ENCODE assay signal across 17 cellular contexts in the genomic region with DNA sequence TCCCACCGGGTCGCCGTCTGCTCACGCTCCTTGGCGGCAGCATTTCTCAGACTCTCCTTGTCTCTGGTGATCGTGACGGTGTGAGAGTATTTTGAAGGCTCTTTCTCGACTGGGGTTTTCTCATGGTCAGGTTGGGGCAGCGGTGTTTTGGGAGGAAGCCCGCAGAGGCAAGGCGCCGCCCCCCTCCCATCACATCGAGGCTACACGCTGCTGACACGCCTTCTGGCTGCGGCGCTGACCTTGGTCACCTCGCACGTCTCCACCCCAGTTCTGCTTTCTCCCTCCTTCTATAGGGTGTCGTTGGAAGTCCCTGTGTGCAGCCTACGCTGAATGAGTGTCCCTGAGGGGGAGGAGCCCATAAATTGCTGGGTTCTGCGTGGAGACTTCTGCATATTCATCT. TPM values are rescaled to one million over a fixed set of nuclear protein-coding genes. Genes with fewer than 3 reads are reported as not detected.
DNase-seq lines count a peak whose midpoint lies in the region; ATAC-seq and TF ChIP-seq lines count a peak whose summit lies in the region.
"Had no signal": no experiment of that assay in that cellular context is flagged by ENCODE, and none has a peak within 500 bp of the region (broad histone marks: within the 10 kb centered on the region; RNA-seq: fewer than 3 reads in every experiment).

No MANE protein-coding gene starts in this region.

- H3K36me3 Mint-ChIP-seq in CD4-positive, alpha-beta T cell (ENCODE audit: low read depth) = peaks cover 5% of the 10 kb centered on the region
- H3K36me3 Mint-ChIP-seq in activated T-helper 2 cell treated with anti-CD3 and anti-CD28 coated beads, Interferon-gamma antibody, Interleukin-2, Interleukin-4, amounts not matched to agents 10 μg/mL and 5 μg/mL and 100 μg/mL, durations not matched to agents 14 hours and 24 hours and 36 hours (ENCODE audit: low read depth) = no peaks in the 10 kb centered on the region
- H3K36me3 Mint-ChIP-seq in natural killer cell = no peaks in the 10 kb centered on the region

- POLR2A ChIA-PET in CD4-positive, alpha-beta T cell (lab: Charles Lee) = interaction anchor here (1.1 kb wide), 1 partner anchor 82 kb away, joined by 4 read pairs; no protein-coding TSS in a partner anchor

- CTCF ChIA-PET in CD4-positive, alpha-beta T cell (lab: Charles Lee) = no interaction called here

- peaks cover 4% of the 10 kb centered on the region for H3K27me3 ChIP-seq in CD4-positive, alpha-beta T cell (ENCODE audit: control insufficient read depth, insufficient read depth, low read length)

- H3K27ac Mint-ChIP-seq in CD4-positive, alpha-beta T cell = no peak overlapping the region
- no peak overlapping the region for H3K27ac Mint-ChIP-seq in activated T-helper 2 cell treated with anti-CD3 and anti-CD28 coated beads, Interferon-gamma antibody, Interleukin-2, Interleukin-4, amounts not matched to agents 10 μg/mL and 5 μg/mL and 100 μg/mL, durations not matched to agents 14 hours and 24 hours and 36 hours
- H3K27ac Mint-ChIP-seq in natural killer cell = no peak overlapping the region
- H3K27ac Mint-ChIP-seq: dendritic cell treated with granulocyte-macrophage colony-stimulating factor and Interleukin-4, amounts not matched to agents 40 ng/mL and 50 ng/mL, for 4 days had no signal

- TF ChIP-seq CTCF in CD4-positive, alpha-beta T cell (IDR thresholded peaks at IDR 0.05) = no peak
- TF ChIP-seq CTCF in natural killer cell (IDR thresholded peaks at IDR 0.05) = no peak

- peaks cover 12% of the 10 kb centered on the region for H3K27me3 Mint-ChIP-seq in CD4-positive, alpha-beta T cell
- no peaks in the 10 kb centered on the region for H3K27me3 Mint-ChIP-seq in activated T-helper 2 cell treated with anti-CD3 and anti-CD28 coated beads, Interferon-gamma antibody, Interleukin-2, Interleukin-4, amounts not matched to agents 10 μg/mL and 5 μg/mL and 100 μg/mL, durations not matched to agents 14 hours and 24 hours and 36 hours (ENCODE audit: low read depth)
- H3K27me3 Mint-ChIP-seq in natural killer cell (ENCODE audit: low read depth in 2 of 2) = peaks cover 0 to 12% of the 10 kb centered on the region in 2 donors

- peak overlapping the region; percentile 54 for H3K4me3 Mint-ChIP-seq in CD4-positive, alpha-beta T cell
- H3K4me3 Mint-ChIP-seq in activated T-helper 2 cell treated with anti-CD3 and anti-CD28 coated beads, Interferon-gamma antibody, Interleukin-2, Interleukin-4, amounts not matched to agents 10 μg/mL and 5 μg/mL and 100 μg/mL, durations not matched to agents 14 hours and 24 hours and 36 hours (ENCODE audit: low read depth) = peak overlapping the region; percentile 22
- peak overlapping the region; percentile 65 for H3K4me3 Mint-ChIP-seq in natural killer cell
- H3K4me3 Mint-ChIP-seq: dendritic cell treated with granulocyte-macrophage colony-stimulating factor and Interleukin-4, amounts not matched to agents 40 ng/mL and 50 ng/mL, for 4 days had no signal

- H3K4me1 Mint-ChIP-seq in CD4-positive, alpha-beta T cell (ENCODE audit: low read depth) = no peaks in the 10 kb centered on the region
- no peaks in the 10 kb centered on the region for H3K4me1 Mint-ChIP-seq in activated T-helper 2 cell treated with anti-CD3 and anti-CD28 coated beads, Interferon-gamma antibody, Interleukin-2, Interleukin-4, amounts not matched to agents 10 μg/mL and 5 μg/mL and 100 μg/mL, durations not matched to agents 14 hours and 24 hours and 36 hours (ENCODE audit: low read depth)
- H3K4me1 Mint-ChIP-seq in natural killer cell = peaks cover 4% of the 10 kb centered on the region in 2 donors

- no peak overlapping the region for H3K27ac ChIP-seq in CD4-positive, alpha-beta T cell (ENCODE audit: low read depth, low read length)
- H3K27ac ChIP-seq: gastroesophageal sphincter, tibial artery had no signal

- intact Hi-C loops in CD4-positive, alpha-beta T cell (cut with DNase I, micrococcal nuclease) = loop anchor here (2.0 to 10.0 kb wide), 5 partner anchors 111 to 1685 kb away; no protein-coding TSS in a partner anchor
- intact Hi-C loops in activated T-helper 2 cell treated with anti-CD3 and anti-CD28 coated beads, Interferon-gamma antibody, Interleukin-2, Interleukin-4, amounts not matched to agents 10 μg/mL and 5 μg/mL and 100 μg/mL, durations not matched to agents 14 hours and 24 hours and 36 hours (cut with micrococcal nuclease) = loop anchor here (10.0 kb wide), 1 partner anchor 143 kb away; no protein-coding TSS in a partner anchor
- intact Hi-C loops in natural killer cell (cut with micrococcal nuclease) = no loop called here

- no peaks in the 10 kb centered on the region for H3K9me3 ChIP-seq in CD4-positive, alpha-beta T cell (ENCODE audit: control insufficient read depth, low read length)
- H3K9me3 ChIP-seq: gastroesophageal sphincter, prostate gland, tibial artery had no signal

- H3K9me3 Mint-ChIP-seq in CD4-positive, alpha-beta T cell = no peaks in the 10 kb centered on the region
- H3K9me3 Mint-ChIP-seq in activated T-helper 2 cell treated with anti-CD3 and anti-CD28 coated beads, Interferon-gamma antibody, Interleukin-2, Interleukin-4, amounts not matched to agents 10 μg/mL and 5 μg/mL and 100 μg/mL, durations not matched to agents 14 hours and 24 hours and 36 hours = no peaks in the 10 kb centered on the region
- no peaks in the 10 kb centered on the region for H3K9me3 Mint-ChIP-seq in natural killer cell
- H3K9me3 Mint-ChIP-seq: dendritic cell treated with granulocyte-macrophage colony-stimulating factor and Interleukin-4, amounts not matched to agents 40 ng/mL and 50 ng/mL, for 4 days had no signal

- DNase-seq in CD1c-positive myeloid dendritic cell (ENCODE audit: extremely low spot score) (peak; percentile 28), natural killer cell (no peak), NCI-H2081 (lab: John Stamatoyannopoulos, UW) (no peak), SHP77 (lab: John Stamatoyannopoulos, UW) (no peak), T1000 (lab: John Stamatoyannopoulos, UW) (no peak)
- no peak for DNase-seq in CD4-positive, alpha-beta T cell
- DNase-seq in activated T-helper 2 cell treated with anti-CD3 and anti-CD28 coated beads, Interferon-gamma antibody, Interleukin-2, Interleukin-4, amounts not matched to agents 10 μg/mL and 5 μg/mL and 100 μg/mL, durations not matched to agents 14 hours and 24 hours and 36 hours (ENCODE audit: low spot score) = no peak
- DNase-seq: activated CD4-positive, alpha-beta T cell treated with anti-CD3 and anti-CD28 coated beads for 48 hours; activated gamma-delta T cell treated with Interleukin-2 at 50 U/mL for 16 hours; erythroblast; IMR-90; NCI-H2029; NCI-H510A treated with DMSO at 0.1 percent for 48 hours; tibial artery had no signal

- ATAC-seq in CD4-positive, alpha-beta T cell (ENCODE audit: poor library complexity) = no peak
- ATAC-seq in natural killer cell = no peak

RNA-seq across cellular contexts. Expression of a gene that starts 55.2 kb away (rescaled TPM):
- 10 to 100 TPM; 25.4 to 29.7 TPM for total RNA-seq in CD4-positive, alpha-beta T cell
- total RNA-seq in activated T-helper 2 cell treated with anti-CD3 and anti-CD28 coated beads, Interferon-gamma antibody, Interleukin-2, Interleukin-4, amounts not matched to agents 10 μg/mL and 5 μg/mL and 100 μg/mL, durations not matched to agents 14 hours and 24 hours and 36 hours = 138 and 145 TPM in 2 replicates
- 10 to 100 TPM; 33.8 to 51.7 (median 39.1) TPM for total RNA-seq in natural killer cell
